Comparison of ENCODE assay signal across 8 cellular contexts in genomic region chr22:21641795-21642583, GRCh38. TPM values are rescaled to one million over a fixed set of nuclear protein-coding genes. Genes with fewer than 3 reads are reported as not detected.
DNase-seq lines count a peak whose midpoint lies in the region; ATAC-seq, FAIRE-seq and TF ChIP-seq lines count a peak whose summit lies in the region.

Gene SDF2L1 (plus strand): TSS chr22:21642302. CDS start chr22:21642337, 35 bp downstream.

- H3K79me2 ChIP-seq in MM.1S (ENCODE audit: low read length) = peaks cover 13% of the 10 kb centered on the region

- H3K4me3 Mint-ChIP-seq in nephron = peak within 1 kb of the TSS; percentile 75 to 87 (median 78)

- peak within 1 kb of the TSS; percentile 89 for H3K4me2 ChIP-seq in MM.1S (ENCODE audit: low read depth, low read length)

- H3K4me1 Mint-ChIP-seq in nephron = peaks cover 18% of the 10 kb centered on the region

- peak within 1 kb of the TSS; percentile 78 for H3K4me3 ChIP-seq in MM.1S (ENCODE audit: low read length)
- peak within 1 kb of the TSS; percentile 82 for H3K4me3 ChIP-seq in fibroblast of the aortic adventitia (ENCODE audit: low read depth, low read length)

- peaks cover 7% of the 10 kb centered on the region for H3K27me3 Mint-ChIP-seq in nephron (ENCODE audit: low read depth)

- peak; percentile 98 for ATAC-seq in stimulated activated naive CD8-positive, alpha-beta T cell treated with anti-CD3 and anti-CD28 coated beads, Interleukin-15, Interleukin-2, amounts not matched to agents 100 U/mL and 50 U/mL, for 24 hours

- no peaks in the 10 kb centered on the region for H3K27me3 ChIP-seq in MM.1S (replicated peaks; ENCODE audit: insufficient read depth, low read length)

- peak within 1 kb of the TSS; percentile 79 for H3K9ac ChIP-seq in MM.1S (ENCODE audit: low read length)

- H3K36me3 ChIP-seq in MM.1S (replicated peaks; ENCODE audit: insufficient read depth, low read length) = no peaks in the 10 kb centered on the region

- H3K4me1 ChIP-seq in MM.1S (ENCODE audit: low read length) = no peaks in the 10 kb centered on the region

- H3K9me2 ChIP-seq in MM.1S (replicated peaks; ENCODE audit: insufficient read depth, low read length) = no peaks in the 10 kb centered on the region

- H3K27ac Mint-ChIP-seq in nephron = peak within 1 kb of the TSS in 2 of 3 experiments; percentile 35 to 52

- no peaks in the 10 kb centered on the region for H4K20me1 ChIP-seq in MM.1S (ENCODE audit: insufficient read depth, low read length)

- peaks cover 16% of the 10 kb centered on the region for H3K36me3 Mint-ChIP-seq in nephron (ENCODE audit: low read depth)

- H3K9me3 ChIP-seq in MM.1S (replicated peaks; ENCODE audit: insufficient read depth, low read length) = no peaks in the 10 kb centered on the region

- no peaks in the 10 kb centered on the region for H3K9me3 Mint-ChIP-seq in nephron

- TF ChIP-seq CTCF in MM.1S (IDR thresholded peaks at IDR 0.05; ENCODE audit: low read length) (no peak), fibroblast of the aortic adventitia (IDR thresholded peaks at IDR 0.05; ENCODE audit: insufficient read depth, low read length) (no peak), nephron (IDR thresholded peaks at IDR 0.05; ENCODE audit: unreplicated experiment in 3 of 3) (peak in 2 of 3 experiments; percentile 2 to 6)

- peak within 1 kb of the TSS; percentile 36; the same call in 1 of the 2 replicates for H3K27ac ChIP-seq in MM.1S (ENCODE audit: low read length)

- peak; percentile 98 for FAIRE-seq in G401.6 (lab: Jason Lieb, UNC)

- H3F3A ChIP-seq in MM.1S (ENCODE audit: insufficient read depth, low read length) = peaks cover 8% of the 10 kb centered on the region; the same call in 1 of the 2 replicates

- DNase-seq in HCEC 1CT (peak; percentile 98), MM.1S (peak; percentile 99), SHP77 treated with DMSO at 0.1 percent for 48 hours (lab: John Stamatoyannopoulos, UW) (peak; percentile 92), fibroblast of the aortic adventitia (ENCODE audit: low read depth) (peak; percentile 98)
- peak; percentile 96 for DNase-seq in activated effector memory CD4-positive, alpha-beta T cell treated with Interleukin-2 at 50 U/mL for 16 hours
- DNase-seq in stimulated activated naive CD8-positive, alpha-beta T cell treated with anti-CD3 and anti-CD28 coated beads, Interleukin-15, Interleukin-2, amounts not matched to agents 100 U/mL and 50 U/mL, for 24 hours = peak; percentile 98

- H2AFZ ChIP-seq in MM.1S (ENCODE audit: low read length) = peak within 1 kb of the TSS; percentile 81

RNA-seq across cellular contexts. Expression of gene SDF2L1, which starts in this region (rescaled TPM):
- total RNA-seq in fibroblast of the aortic adventitia (ENCODE audit: low replicate concordance) = 10.6 and 18.3 TPM in 2 replicates

Comparison
In these comparisons a context has a peak if more than half of its experiments do, and no peak if none do; other contexts are left out.
1. Peak in every context shown above with its lines: DNase-seq, ATAC-seq, H3K4me3 ChIP-seq and H3K27ac ChIP-seq.
2. CTCF ChIP-seq: peak in nephron (2 of 3); none in MM.1S (single experiment) and fibroblast of the aortic adventitia (single experiment).